30 cellular contexts compared by ENCODE assay signal in the genomic region with DNA sequence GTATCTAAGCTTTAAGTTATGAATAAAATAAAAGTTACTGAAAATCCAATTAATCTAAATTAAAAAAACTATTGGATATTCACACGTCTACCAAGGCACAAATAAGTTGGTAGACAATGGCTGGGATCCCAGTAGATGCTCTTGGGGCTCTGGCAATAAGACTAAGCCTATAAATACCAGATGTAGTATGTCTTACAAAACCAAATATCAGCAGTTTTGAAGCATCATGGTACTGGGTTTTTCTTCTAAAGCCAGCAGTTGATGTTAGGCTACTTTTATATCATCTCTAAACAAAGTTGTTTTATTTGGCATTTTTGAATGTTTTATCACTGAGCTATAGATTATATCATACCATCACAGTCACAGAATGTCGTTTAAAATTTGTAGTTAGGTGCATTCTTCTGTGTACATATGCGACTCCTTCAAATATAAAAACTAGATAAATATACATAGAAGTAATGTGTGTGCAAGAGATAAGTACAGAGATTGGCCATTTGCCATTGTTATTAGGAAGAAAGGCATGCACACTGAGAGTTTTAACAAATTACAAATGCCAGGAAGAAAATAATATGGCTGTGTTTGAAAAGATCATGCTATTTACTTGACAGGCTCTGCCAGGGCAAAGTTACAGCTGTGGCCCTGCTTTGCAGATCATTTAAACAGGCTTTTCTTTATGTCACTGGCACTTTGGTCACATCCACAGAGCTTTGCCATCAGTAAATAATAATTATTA. TPM values are rescaled to one million over a fixed set of nuclear protein-coding genes. Genes with fewer than 3 reads are reported as not detected.
DNase-seq lines count a peak whose midpoint lies in the region; ATAC-seq and TF ChIP-seq lines count a peak whose summit lies in the region.
"Had no signal": no experiment of that assay in that cellular context is flagged by ENCODE, and none has a peak within 500 bp of the region (broad histone marks: within the 10 kb centered on the region; RNA-seq: fewer than 3 reads in every experiment).

No MANE protein-coding gene starts in this region.

- H3K27ac ChIP-seq in SK-N-SH (ENCODE audit: low read depth in 2 of 2, low read length in 1 of 2) (no peak overlapping the region), VCaP (peak overlapping the region; percentile 88)
- H3K27ac ChIP-seq: ascending aorta, colonic mucosa, upper lobe of left lung had no signal

- CTCF ChIA-PET in SK-N-SH (lab: Yijun Ruan, JAX): interaction anchor here (0.7 to 1.1 kb wide), 2 partner anchors 19 to 71 kb away, joined by 3 read pairs; no protein-coding TSS in a partner anchor

- no peaks in the 10 kb centered on the region; the same call in 1 of the 2 replicates for H3K9me3 ChIP-seq in SK-N-SH
- H3K9me3 ChIP-seq: ascending aorta, colonic mucosa, mucosa of descending colon, upper lobe of left lung had no signal

- H3K36me3 ChIP-seq in SK-N-SH (replicated peaks in 1 of 2; ENCODE audit: control insufficient read depth in 1 of 2, insufficient read depth in 2 of 2, low read length in 1 of 2): no peaks in the 10 kb centered on the region
- H3K36me3 ChIP-seq: ascending aorta, colonic mucosa, upper lobe of left lung had no signal

- peaks cover 8% of the 10 kb centered on the region for H3F3A ChIP-seq in SK-N-SH (replicated peaks; ENCODE audit: insufficient read depth)

- peaks cover 0 to 10% of the 10 kb centered on the region in 2 experiments; a peak in 1 of 4 replicates for H3K4me1 ChIP-seq in SK-N-SH (ENCODE audit: control insufficient read depth in 1 of 2, insufficient read depth in 2 of 2, low read depth in 1 of 2, low read length in 1 of 2)
- H3K4me1 ChIP-seq: ascending aorta, colonic mucosa had no signal

- no peaks in the 10 kb centered on the region for H4K20me1 ChIP-seq in SK-N-SH (ENCODE audit: insufficient read depth)

- DNase-seq in SK-N-SH: no peak
- peak; percentile 56 for DNase-seq in NCI-H2227 (lab: John Stamatoyannopoulos, UW; ENCODE audit: unreplicated experiment)
- DNase-seq in NK-92 treated with Interleukin-12 subunit alpha and Interleukin-12 subunit beta, amount 100 ng/mL, for 24 hours (lab: John Stamatoyannopoulos, UW): no peak
- DNase-seq in effector CD8-positive, alpha-beta T cell (lab: John Stamatoyannopoulos, UW): no peak
- DNase-seq: activated CD4-positive, alpha-beta T cell treated with anti-CD3 and anti-CD28 coated beads, Interleukin-2, amount 50 U/mL, for 4 hours; activated CD4-positive, CD25-positive, alpha-beta regulatory T cell; activated gamma-delta T cell treated with Interleukin-2 at 50 U/mL for 16 hours; activated naive CD8-positive, alpha-beta T cell treated with anti-CD3 and anti-CD28 coated beads, Interleukin-2, amount 10 ng/mL, durations not matched to agents 7 days and 5 days; activated T-cell treated with anti-CD3 and anti-CD28 coated beads, Interleukin-2, amount 50 U/mL, for 48 hours; CD4-positive, CD25-positive, alpha-beta regulatory T cell; colonic mucosa; effector memory CD4-positive, alpha-beta T cell; immature natural killer cell; KG1; left colon; MM.1S; mucosa of descending colon; NCI-H1436 treated with DMSO at 0.1 percent for 48 hours; NCI-H2171 treated with DMSO at 0.1 percent for 48 hours; NCI-H524 treated with DMSO at 0.1 percent for 48 hours; stimulated activated naive B cell treated with anti-CD40 and anti-IgM and Interleukin-4, amounts not matched to agents 10 μg/mL and 1 μg/mL and 100 μg/mL, for 72 hours; substantia nigra; T1000; upper lobe of left lung had no signal

- ATAC-seq in SK-N-SH treated with all-trans-retinoic acid at 6 μM for 48 hours: no peak
- no peak for ATAC-seq in GM19397 (IDR thresholded peaks at IDR 0.05; ENCODE audit: unreplicated experiment)
- ATAC-seq in HG03457 (IDR thresholded peaks at IDR 0.05; ENCODE audit: unreplicated experiment): no peak
- ATAC-seq: left colon; mucosa of descending colon; natural killer cell treated with Interleukin-12 subunit alpha and Interleukin-12 subunit beta and Interleukin-15 and Interleukin-18, amount 100 ng/mL, for 72 hours; stimulated activated naive B cell treated with anti-CD40 and anti-IgM and Interleukin-4, amounts not matched to agents 10 μg/mL and 1 μg/mL and 100 μg/mL, for 72 hours had no signal

- no peak overlapping the region for H3K9ac ChIP-seq in SK-N-SH

- no peak for TF ChIP-seq RAD21 in SK-N-SH (IDR thresholded peaks at IDR 0.05; ENCODE audit: low read length)

- 50% methylated on average over 3 of the region's 3 CpGs for WGBS in SK-N-SH (ENCODE audit: low lambda C conversion rate)

- H3K79me2 ChIP-seq in SK-N-SH (ENCODE audit: insufficient read depth): no peaks in the 10 kb centered on the region

- H3K4me2 ChIP-seq in SK-N-SH: no peak overlapping the region

- H2AFZ ChIP-seq in SK-N-SH (ENCODE audit: low read depth): peak overlapping the region; percentile 71; the same call in 1 of the 2 replicates

- TF ChIP-seq EP300 in SK-N-SH (IDR thresholded peaks at IDR 0.05; ENCODE audit: borderline replicate concordance in 1 of 2, low read depth in 1 of 2, low read length in 1 of 2): no peak

- no peak for TF ChIP-seq CTCF in SK-N-SH (IDR thresholded peaks at IDR 0.05)
- no peak for TF ChIP-seq CTCF in VCaP (conservative IDR thresholded peaks at IDR 0.05)

- H3K4me3 ChIP-seq in SK-N-SH (ENCODE audit: low read depth in 2 of 2, low read length in 1 of 2): no peak overlapping the region
- H3K4me3 ChIP-seq: ascending aorta, colonic mucosa, mucosa of descending colon, upper lobe of left lung had no signal

- POLR2A ChIA-PET in SK-N-SH (lab: Yijun Ruan, JAX): no interaction called here

- H3K27me3 ChIP-seq in SK-N-SH (ENCODE audit: insufficient read depth): no peaks in the 10 kb centered on the region
- H3K27me3 ChIP-seq: ascending aorta, colonic mucosa, upper lobe of left lung had no signal

- no peaks in the 10 kb centered on the region for H3K9me2 ChIP-seq in SK-N-SH

TF ChIP-seq in SK-N-SH, 30 proteins besides CTCF, POLR2A, EP300 and RAD21 (continues in another document):
- TF ChIP-seq GABPA (IDR thresholded peaks at IDR 0.05; ENCODE audit: low read depth) (no peak), IRF3 (IDR thresholded peaks at IDR 0.05; ENCODE audit: low read depth, low read length) (no peak), NFIC (IDR thresholded peaks at IDR 0.05; ENCODE audit: borderline replicate concordance) (no peak), FOSL2 (IDR thresholded peaks at IDR 0.05; ENCODE audit: borderline replicate concordance, low read depth) (no peak), TAF1 (IDR thresholded peaks at IDR 0.05; ENCODE audit: borderline replicate concordance, low read depth, low read length) (no peak), POLR2AphosphoS5 (IDR thresholded peaks at IDR 0.05; ENCODE audit: low read depth, low read length) (no peak), YY1 (IDR thresholded peaks at IDR 0.05; ENCODE audit: low read depth) (no peak), JUND (IDR thresholded peaks at IDR 0.05) (no peak), CHD2 (IDR thresholded peaks at IDR 0.05; ENCODE audit: low read length, partially characterized antibody) (no peak), EZH2phosphoT487 (IDR thresholded peaks at IDR 0.05; ENCODE audit: borderline replicate concordance, low read depth) (no peak), NRF1 (IDR thresholded peaks at IDR 0.05; ENCODE audit: low read depth, low read length) (no peak)

TF ChIP-seq in SK-N-SH treated with all-trans-retinoic acid at 6 μM for 48 hours, 23 proteins besides CTCF, POLR2A, EP300 and RAD21 (continues in another document):
- TF ChIP-seq GLIS3 (CRISPR knock-in tag; IDR thresholded peaks at IDR 0.05): no peak
- no peak for TF ChIP-seq TSHZ2 (CRISPR knock-in tag; IDR thresholded peaks at IDR 0.05)
- TF ChIP-seq, protein P1, sequence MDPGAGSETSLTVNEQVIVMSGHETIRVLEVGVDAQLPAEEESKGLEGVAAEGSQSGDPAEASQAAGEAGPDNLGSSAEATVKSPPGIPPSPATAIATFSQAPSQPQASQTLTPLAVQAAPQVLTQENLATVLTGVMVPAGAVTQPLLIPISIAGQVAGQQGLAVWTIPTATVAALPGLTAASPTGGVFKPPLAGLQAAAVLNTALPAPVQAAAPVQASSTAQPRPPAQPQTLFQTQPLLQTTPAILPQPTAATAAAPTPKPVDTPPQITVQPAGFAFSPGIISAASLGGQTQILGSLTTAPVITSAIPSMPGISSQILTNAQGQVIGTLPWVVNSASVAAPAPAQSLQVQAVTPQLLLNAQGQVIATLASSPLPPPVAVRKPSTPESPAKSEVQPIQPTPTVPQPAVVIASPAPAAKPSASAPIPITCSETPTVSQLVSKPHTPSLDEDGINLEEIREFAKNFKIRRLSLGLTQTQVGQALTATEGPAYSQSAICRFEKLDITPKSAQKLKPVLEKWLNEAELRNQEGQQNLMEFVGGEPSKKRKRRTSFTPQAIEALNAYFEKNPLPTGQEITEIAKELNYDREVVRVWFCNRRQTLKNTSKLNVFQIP (CRISPR knock-in tag; IDR thresholded peaks at IDR 0.05; ENCODE audit: borderline replicate concordance, low read depth): no peak
- TF ChIP-seq ZFP3 (CRISPR knock-in tag; IDR thresholded peaks at IDR 0.05): no peak
- TF ChIP-seq ZC3H10 (CRISPR knock-in tag; IDR thresholded peaks at IDR 0.05): no peak

RNA-seq across cellular contexts. Expression of gene TMEM17, which starts 21.6 kb away (rescaled TPM):
- 5.5 and 8.6 TPM in 2 replicates for polyA plus RNA-seq in SK-N-SH (2012; rRNA removed)
- 8.2 and 9.5 TPM in 2 replicates for polyA plus RNA-seq in SK-N-SH (2012; cell fraction: cytosol; rRNA removed)
- 3.7 and 8.5 TPM in 2 replicates for polyA plus RNA-seq in SK-N-SH (2012; cell fraction: nucleus; rRNA removed)
- polyA plus RNA-seq: CD4-positive, CD25-positive, alpha-beta regulatory T cell had no signal
